ENCODE assay signal across 8 cellular contexts in the genomic region with DNA sequence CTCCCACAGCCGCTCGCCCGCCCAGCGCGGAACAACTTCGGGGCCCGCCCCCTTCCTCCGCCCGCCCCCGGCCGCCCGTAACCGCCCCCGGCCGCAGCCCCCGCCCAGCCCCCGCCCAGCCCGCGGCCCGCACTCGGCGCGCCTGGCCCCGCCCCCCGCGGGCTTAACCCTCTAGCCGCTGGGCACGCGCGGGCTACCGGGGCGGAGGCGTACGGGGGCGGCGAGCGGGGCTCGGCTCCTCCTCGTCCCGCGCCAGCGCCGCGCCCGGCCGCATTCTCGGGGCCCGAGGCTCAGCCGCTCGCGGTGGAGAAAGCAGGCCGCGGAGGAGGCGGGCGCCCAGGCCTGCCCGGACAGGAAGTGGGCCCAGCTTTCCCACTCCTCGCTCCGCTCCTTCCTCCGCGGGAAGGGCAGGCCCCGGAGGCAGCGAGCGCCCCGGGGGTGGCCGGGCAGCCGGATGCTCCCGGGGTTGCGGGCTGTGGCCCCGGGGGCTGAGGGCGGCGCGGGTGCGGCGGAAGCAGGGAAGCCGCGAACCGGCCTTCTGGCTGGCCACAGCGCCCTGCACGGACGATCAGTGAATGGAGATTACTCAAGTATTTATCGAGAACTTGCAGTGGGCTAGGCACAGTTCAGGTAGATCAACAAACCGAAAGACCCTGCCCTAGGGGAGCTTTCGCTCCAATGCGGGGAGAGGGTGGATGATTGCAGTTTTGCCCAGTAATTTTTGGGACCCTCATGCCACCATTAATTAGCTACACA. TPM values are rescaled to one million over a fixed set of nuclear protein-coding genes. Genes with fewer than 3 reads are reported as not detected.
DNase-seq lines count a peak whose midpoint lies in the region; ATAC-seq lines count a peak whose summit lies in the region.

A gene with protein sequence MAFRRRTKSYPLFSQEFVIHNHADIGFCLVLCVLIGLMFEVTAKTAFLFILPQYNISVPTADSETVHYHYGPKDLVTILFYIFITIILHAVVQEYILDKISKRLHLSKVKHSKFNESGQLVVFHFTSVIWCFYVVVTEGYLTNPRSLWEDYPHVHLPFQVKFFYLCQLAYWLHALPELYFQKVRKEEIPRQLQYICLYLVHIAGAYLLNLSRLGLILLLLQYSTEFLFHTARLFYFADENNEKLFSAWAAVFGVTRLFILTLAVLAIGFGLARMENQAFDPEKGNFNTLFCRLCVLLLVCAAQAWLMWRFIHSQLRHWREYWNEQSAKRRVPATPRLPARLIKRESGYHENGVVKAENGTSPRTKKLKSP (minus strand): TSS at position 39 of the 756 bp plus-strand sequence. CDS start 145 bp downstream, outside the sequence.

- DNase-seq in Ammon's horn (ENCODE audit: low spot score) = peak; percentile 74
- peak; percentile 76 for DNase-seq in NCI-H774 (lab: John Stamatoyannopoulos, UW)
- DNase-seq in activated CD8-positive, alpha-beta memory T cell treated with anti-CD3 and anti-CD28 coated beads for 24 hours = peak; percentile 86
- DNase-seq in effector memory CD8-positive, alpha-beta T cell = peak; percentile 71 to 77 (median 72)
- peak; percentile 86 for DNase-seq in mesenchymal stem cell
- peak; percentile 68 for DNase-seq in stimulated activated CD8-positive, alpha-beta memory T cell treated with anti-CD3 and anti-CD28 coated beads, Interleukin-12 subunit alpha, Interleukin-12 subunit beta, amount 100 ng/mL, for 4 hours (ENCODE audit: low read depth)

- peaks cover 15% of the 10 kb centered on the region for H3K4me1 ChIP-seq in mesenchymal stem cell (ENCODE audit: control insufficient read depth, insufficient read depth, low read depth, low read length)

- peak within 1 kb of the TSS; percentile 93 for H3K27ac ChIP-seq in mesenchymal stem cell (ENCODE audit: low read length, poor library complexity, severe bottlenecking)

- no peaks in the 10 kb centered on the region for H3K9me3 Mint-ChIP-seq in effector memory CD8-positive, alpha-beta T cell

- H4K8ac ChIP-seq in mesenchymal stem cell (ENCODE audit: low read length) = peak within 1 kb of the TSS; percentile 98

- no peaks in the 10 kb centered on the region for H3K27me3 ChIP-seq in mesenchymal stem cell (ENCODE audit: control insufficient read depth in 1 of 2, insufficient read depth in 1 of 2, low read length in 2 of 2)

- H3K9me3 ChIP-seq in mesenchymal stem cell (ENCODE audit: control insufficient read depth, low read length) = no peaks in the 10 kb centered on the region

- H3K36me3 ChIP-seq in mesenchymal stem cell (ENCODE audit: control insufficient read depth in 1 of 2, insufficient read depth in 2 of 2, low read depth in 1 of 2, low read length in 2 of 2) = peaks cover under 1 to 27% of the 10 kb centered on the region in 2 experiments

- peak within 1 kb of the TSS; percentile 90 for H2BK120ac ChIP-seq in mesenchymal stem cell (ENCODE audit: low read depth, low read length)

- H3K4me1 Mint-ChIP-seq in effector memory CD8-positive, alpha-beta T cell (ENCODE audit: low read depth in 2 of 2) = peaks cover 35 to 37% of the 10 kb centered on the region in 2 donors

- H3K36me3 Mint-ChIP-seq in effector memory CD8-positive, alpha-beta T cell (ENCODE audit: insufficient read depth) = peaks cover 22% of the 10 kb centered on the region

- peak within 1 kb of the TSS; percentile 38 to 98 for H3K23ac ChIP-seq in mesenchymal stem cell (ENCODE audit: low read length in 2 of 2)

- peak within 1 kb of the TSS; percentile 77 to 82 for H3K4me3 Mint-ChIP-seq in effector memory CD8-positive, alpha-beta T cell

- H2BK5ac ChIP-seq in mesenchymal stem cell (ENCODE audit: low read depth, low read length, poor library complexity, severe bottlenecking) = peak within 1 kb of the TSS; percentile 99

- H3K79me1 ChIP-seq in mesenchymal stem cell (replicated peaks; ENCODE audit: low read length, poor library complexity, severe bottlenecking) = no peaks in the 10 kb centered on the region

- H2AK5ac ChIP-seq in mesenchymal stem cell (ENCODE audit: low read length, severe bottlenecking) = peak within 1 kb of the TSS; percentile 90

- peak; percentile 65 for ATAC-seq in GM19023 (IDR thresholded peaks at IDR 0.05; ENCODE audit: unreplicated experiment)
- ATAC-seq in HG03175 (IDR thresholded peaks at IDR 0.05; ENCODE audit: unreplicated experiment) = peak; percentile 55
- peak; percentile 68 for ATAC-seq in effector memory CD8-positive, alpha-beta T cell (replicated peaks)

- H2AFZ ChIP-seq in mesenchymal stem cell (ENCODE audit: low read depth, low read length) = peak within 1 kb of the TSS; percentile 72

- peak within 1 kb of the TSS in 1 of 2 experiments; percentile 100 for H3K14ac ChIP-seq in mesenchymal stem cell (ENCODE audit: low read length in 2 of 2)

- peak within 1 kb of the TSS; percentile 88 for H2BK15ac ChIP-seq in mesenchymal stem cell (ENCODE audit: low read depth, poor library complexity, severe bottlenecking)

- 0% methylated on average over 58 of the region's 84 CpGs for WGBS in mesenchymal stem cell

- H3K9ac ChIP-seq in mesenchymal stem cell (ENCODE audit: low read length) = peak within 1 kb of the TSS; percentile 98

- H4K91ac ChIP-seq in mesenchymal stem cell (ENCODE audit: low read length) = peak within 1 kb of the TSS; percentile 99

- peak within 1 kb of the TSS; percentile 51 to 81 for H2BK12ac ChIP-seq in mesenchymal stem cell (ENCODE audit: low read length in 2 of 2)

- H3K18ac ChIP-seq in mesenchymal stem cell (ENCODE audit: low read depth in 1 of 2, low read length in 2 of 2) = peak within 1 kb of the TSS; percentile 97 to 100

- H3K4me3 ChIP-seq in mesenchymal stem cell (ENCODE audit: insufficient read depth in 1 of 2, low read depth in 1 of 2, low read length in 2 of 2) = peak within 1 kb of the TSS; percentile 95 to 98

- H3K4me2 ChIP-seq in mesenchymal stem cell (ENCODE audit: low read length, poor library complexity, severe bottlenecking) = peak within 1 kb of the TSS; percentile 85

- H3K4ac ChIP-seq in mesenchymal stem cell (ENCODE audit: low read depth in 1 of 2, low read length in 2 of 2) = peak within 1 kb of the TSS; percentile 96

- H3K27ac Mint-ChIP-seq in effector memory CD8-positive, alpha-beta T cell = peak within 1 kb of the TSS; percentile 75 to 96

- H3K27me3 Mint-ChIP-seq in effector memory CD8-positive, alpha-beta T cell = no peaks in the 10 kb centered on the region

RNA-seq across cellular contexts. Expression of the gene that starts here (rescaled TPM):
- polyA plus RNA-seq in mesenchymal stem cell (2013, experiment 1 of 2) = 133 TPM
- polyA plus RNA-seq in mesenchymal stem cell (2013, experiment 2 of 2) = 130 TPM

Comparison
In these comparisons a context has a peak if more than half of its experiments do, and no peak if none do; other contexts are left out.
1. Peak in every context shown above with its lines: DNase-seq, ATAC-seq, H3K4me3 ChIP-seq and H3K27ac ChIP-seq.